9 cellular contexts compared by ENCODE assay signal in the genomic region with DNA sequence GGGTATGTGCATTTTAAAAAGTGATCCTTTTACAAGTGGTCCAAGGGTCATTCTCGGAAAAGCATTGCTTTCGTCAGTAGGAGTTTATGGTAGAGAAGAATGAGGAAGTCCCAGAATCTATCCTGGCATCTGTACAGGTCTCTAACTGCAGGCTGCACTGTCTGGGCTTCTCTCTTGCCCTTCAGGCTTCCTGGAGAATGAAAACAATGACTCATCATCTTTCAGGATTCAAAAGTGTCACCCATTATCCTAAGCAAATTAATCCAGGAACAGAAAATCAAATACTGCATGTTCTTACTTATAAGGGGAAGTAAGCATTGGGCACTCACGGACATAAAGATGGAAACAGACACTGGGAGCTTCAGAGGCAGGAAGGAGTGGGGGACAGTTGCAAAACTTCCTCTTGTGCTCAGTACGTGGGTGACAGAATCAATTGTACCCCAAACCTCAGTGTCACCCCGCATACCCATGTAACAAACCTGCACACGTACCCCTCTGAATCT.
DNase-seq lines count a peak whose midpoint lies in the region; ATAC-seq lines count a peak whose summit lies in the region.
"Had no signal": no experiment of that assay in that cellular context is flagged by ENCODE, and none has a peak within 500 bp of the region (broad histone marks: within the 10 kb centered on the region; RNA-seq: fewer than 3 reads in every experiment).

No MANE protein-coding gene starts in this region.

- peak; percentile 71 to 75 for ATAC-seq in right cardiac atrium
- ATAC-seq in activated T-cell treated with anti-CD3 and anti-CD28 coated beads, Interleukin-2, amount 50 U/mL, for 4 hours = no peak

- no peak overlapping the region for H3K4me3 ChIP-seq in right cardiac atrium (ENCODE audit: low read length)
- peak overlapping the region in 2 of 5 donors; percentile 6 to 9 for H3K4me3 ChIP-seq in subcutaneous abdominal adipose tissue (ENCODE audit: low read depth in 1 of 5, low read length in 5 of 5)
- H3K4me3 ChIP-seq: SK-N-MC had no signal

- peak; percentile 97 for DNase-seq in HT-29 (ENCODE audit: low spot score)
- DNase-seq in UCSD-AML1 (lab: John Stamatoyannopoulos, UW; ENCODE audit: unreplicated experiment) = peak; percentile 37
- no peak for DNase-seq in right cardiac atrium
- no peak for DNase-seq in activated T-cell treated with anti-CD3 and anti-CD28 coated beads, Interleukin-2, amount 50 U/mL, for 4 hours
- no peak for DNase-seq in posterior vena cava (ENCODE audit: low spot score)
- no peak for DNase-seq in RKO (ENCODE audit: low spot score)
- DNase-seq in SK-N-DZ (ENCODE audit: low spot score) = no peak

- no peaks in the 10 kb centered on the region for H3K4me1 Mint-ChIP-seq in activated T-cell treated with anti-CD3 and anti-CD28 coated beads, Interleukin-2, amount 50 U/mL, for 4 hours (ENCODE audit: low read depth)

- no peaks in the 10 kb centered on the region for H3K36me3 ChIP-seq in subcutaneous abdominal adipose tissue (ENCODE audit: control insufficient read depth in 5 of 5, insufficient read depth in 5 of 5, low read length in 5 of 5)

- H3K36me3 Mint-ChIP-seq in activated T-cell treated with anti-CD3 and anti-CD28 coated beads, Interleukin-2, amount 50 U/mL, for 4 hours (ENCODE audit: insufficient read depth) = no peaks in the 10 kb centered on the region

- peaks cover 11% of the 10 kb centered on the region for H3K27me3 Mint-ChIP-seq in activated T-cell treated with anti-CD3 and anti-CD28 coated beads, Interleukin-2, amount 50 U/mL, for 4 hours (ENCODE audit: low read depth)

- peak overlapping the region in 1 of 5 donors; percentile 50 for H3K9ac ChIP-seq in subcutaneous abdominal adipose tissue (ENCODE audit: low read length in 5 of 5)

- no peaks in the 10 kb centered on the region for H3K27me3 ChIP-seq in right cardiac atrium (ENCODE audit: control insufficient read depth, insufficient read depth)
- no peaks in the 10 kb centered on the region for H3K27me3 ChIP-seq in subcutaneous abdominal adipose tissue (ENCODE audit: control insufficient read depth in 5 of 5, insufficient read depth in 4 of 5, low read length in 5 of 5)

- H3K9me3 Mint-ChIP-seq in activated T-cell treated with anti-CD3 and anti-CD28 coated beads, Interleukin-2, amount 50 U/mL, for 4 hours = no peaks in the 10 kb centered on the region

- H3K4me1 ChIP-seq in right cardiac atrium (ENCODE audit: control insufficient read depth, insufficient read depth, low read length) (peaks cover 11% of the 10 kb centered on the region), subcutaneous abdominal adipose tissue (ENCODE audit: control insufficient read depth in 5 of 5, insufficient read depth in 5 of 5, low read length in 5 of 5) (peaks cover 7 to 46% (median 37%) of the 10 kb centered on the region in 5 donors)

- H3K27ac ChIP-seq in right cardiac atrium (ENCODE audit: low read length) (peak overlapping the region; percentile 56), subcutaneous abdominal adipose tissue (ENCODE audit: low read depth, low read length) (peak overlapping the region; percentile 69)
- H3K27ac ChIP-seq: SK-N-MC had no signal

- no peak overlapping the region for H3K4me3 Mint-ChIP-seq in activated T-cell treated with anti-CD3 and anti-CD28 coated beads, Interleukin-2, amount 50 U/mL, for 4 hours

- intact Hi-C loops in right cardiac atrium (cut with DNase I) = no loop called here
- intact Hi-C loops in posterior vena cava (cut with DNase I) = loop anchor here in 1 of 2 donors (10.0 kb wide), 1 partner anchor 99 kb away; no protein-coding TSS in a partner anchor

- WGBS in right cardiac atrium = 42% methylated on average over 6 of the region's 6 CpGs

- H3K9me3 ChIP-seq in right cardiac atrium (ENCODE audit: control insufficient read depth, low read length) = no peaks in the 10 kb centered on the region
- no peaks in the 10 kb centered on the region for H3K9me3 ChIP-seq in subcutaneous abdominal adipose tissue (ENCODE audit: control insufficient read depth in 5 of 5, low read length in 5 of 5)

Comparison
In these comparisons a context has a peak if more than half of its experiments do, and no peak if none do; other contexts are left out.
1. DNase-seq: peak in HT-29 (single experiment) and UCSD-AML1 (single experiment); none in right cardiac atrium (0 of 3), activated T-cell treated with anti-CD3 and anti-CD28 coated beads, Interleukin-2, amount 50 U/mL, for 4 hours (single experiment), posterior vena cava (single experiment), RKO (single experiment) and SK-N-DZ (single experiment).
2. ATAC-seq: peak in right cardiac atrium (2 of 2); none in activated T-cell treated with anti-CD3 and anti-CD28 coated beads, Interleukin-2, amount 50 U/mL, for 4 hours (0 of 2).